In genomic region chr5:154898210-154898609, GRCh38 we compare ENCODE assay signal across 17 cellular contexts.
"Had no signal": no experiment of that assay in that cellular context is flagged by ENCODE, and none has a peak within 500 bp of the region (broad histone marks: within the 10 kb centered on the region; RNA-seq: fewer than 3 reads in every experiment).

No MANE protein-coding gene starts in this region.

- H3K9me3 ChIP-seq: adrenal gland, spleen had no signal

- H3K4me1 ChIP-seq: adrenal gland, spleen had no signal

- DNase-seq: activated CD4-positive, CD25-positive, alpha-beta regulatory T cell treated with anti-CD3 and anti-CD28 coated beads, Interleukin-2, amount 50 U/mL, for 72 hours; activated CD8-positive, alpha-beta memory T cell treated with anti-CD3 and anti-CD28 coated beads for 24 hours; activated CD8-positive, alpha-beta memory T cell treated with anti-CD3 and anti-CD28 coated beads, Interleukin-2, amount 50 U/mL, for 48 hours; activated effector memory CD4-positive, alpha-beta T cell treated with anti-CD3 and anti-CD28 coated beads, Interleukin-2, amount 50 U/mL, for 16 hours; activated naive CD4-positive, alpha-beta T cell treated with anti-CD3 and anti-CD28 coated beads, Interleukin-2, amount 50 U/mL, for 16 hours; activated T-cell treated with anti-CD3 and anti-CD28 coated beads, Interleukin-2, amount 50 U/mL, for 48 hours; adrenal gland; cerebellar nuclear complex; cortex of kidney; hippocampal formation; left colon; mesendoderm; naive thymus-derived CD4-positive, alpha-beta T cell; spleen; stimulated activated CD4-positive, alpha-beta T cell treated with anti-CD3 and anti-CD28 coated beads, Interleukin-4, amount 100 ng/mL, for 4 hours; stimulated activated naive B cell treated with anti-CD40 and anti-IgM and Interleukin-4, amounts not matched to agents 10 μg/mL and 1 μg/mL and 100 μg/mL, for 72 hours had no signal

- ATAC-seq: left colon; naive thymus-derived CD4-positive, alpha-beta T cell; stimulated activated naive B cell treated with anti-CD40 and anti-IgM and Interleukin-4, amounts not matched to agents 10 μg/mL and 1 μg/mL and 100 μg/mL, for 72 hours had no signal

- H3K4me3 ChIP-seq: adrenal gland, spleen had no signal

- H3K27ac ChIP-seq: spleen, VCaP had no signal

- H3K27me3 ChIP-seq: adrenal gland, spleen had no signal
